Comparison of ENCODE assay signal across 22 cellular contexts in the genomic region with DNA sequence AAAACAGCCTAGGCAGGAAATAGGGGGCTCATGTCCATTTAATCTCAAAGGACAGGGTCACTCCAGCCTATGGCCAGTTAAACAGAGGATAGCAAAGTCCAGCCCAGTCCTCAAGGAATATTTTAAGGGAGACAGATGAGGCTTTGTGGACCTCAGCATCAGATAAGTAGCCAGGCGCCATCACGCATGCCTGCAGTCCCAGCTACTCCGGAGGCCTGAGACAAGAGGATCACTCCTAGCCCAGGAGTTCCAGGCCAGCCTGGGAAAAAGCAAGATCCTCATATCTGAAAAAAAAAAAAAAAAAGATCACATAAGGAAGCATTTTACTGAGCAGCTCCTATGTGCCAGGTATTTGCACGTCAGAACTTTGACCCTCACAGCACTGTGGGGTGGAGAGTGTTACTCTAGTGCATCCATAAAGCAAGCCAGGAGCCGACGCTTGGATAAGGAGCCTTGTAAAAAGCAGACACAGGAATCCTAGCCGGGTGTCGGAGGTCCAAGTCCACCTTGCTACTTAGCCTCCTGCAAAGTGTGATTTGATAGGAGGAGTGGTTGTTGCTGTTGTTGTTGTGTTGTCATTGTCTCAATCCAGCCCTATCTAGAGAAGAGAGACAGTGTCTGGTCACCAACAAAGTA.
"Had no signal": no experiment of that assay in that cellular context is flagged by ENCODE, and none has a peak within 500 bp of the region (broad histone marks: within the 10 kb centered on the region; RNA-seq: fewer than 3 reads in every experiment).

No MANE protein-coding gene starts in this region.

- H3K4me1 ChIP-seq: tibial nerve had no signal

- H3K4me3 ChIP-seq: body of pancreas, coronary artery, tibial nerve, uterus had no signal

- H3K27me3 Mint-ChIP-seq: activated naive CD8-positive, alpha-beta T cell; naive thymus-derived CD8-positive, alpha-beta T cell had no signal

- H3K4me1 Mint-ChIP-seq: mesothelial cell of epicardium; naive thymus-derived CD8-positive, alpha-beta T cell had no signal

- H3K27me3 ChIP-seq: body of pancreas, tibial nerve, uterus had no signal

- H3K9me3 ChIP-seq: body of pancreas, tibial nerve, uterus had no signal

- H3K27ac ChIP-seq: body of pancreas, coronary artery, tibial nerve, uterus had no signal

- H3K27ac Mint-ChIP-seq: activated naive CD8-positive, alpha-beta T cell; effector memory CD8-positive, alpha-beta T cell; mesothelial cell of epicardium; naive thymus-derived CD8-positive, alpha-beta T cell; T-helper 1 cell treated with Interleukin-12 subunit alpha and Interleukin-12 subunit beta and Interleukin-4 antibody, amounts not matched to agents 30 μg/mL and 1 μg/mL, for 36 hours had no signal

- H3K36me3 Mint-ChIP-seq: activated naive CD8-positive, alpha-beta T cell; mesothelial cell of epicardium; naive thymus-derived CD8-positive, alpha-beta T cell had no signal

- DNase-seq: activated CD4-positive, alpha-beta T cell treated with anti-CD3 and anti-CD28 coated beads for 4 hours; activated CD4-positive, alpha-beta T cell treated with anti-CD3 and anti-CD28 coated beads, Interleukin-2, amount 50 U/mL, for 4 hours; activated effector memory CD4-positive, alpha-beta T cell treated with Interleukin-2 at 50 U/mL for 16 hours; activated naive CD4-positive, alpha-beta T cell treated with Interleukin-2 at 50 U/mL for 16 hours; activated T-cell treated with anti-CD3 and anti-CD28 coated beads for 4 hours; aorta; body of pancreas; cerebellar nuclear complex; effector memory CD8-positive, alpha-beta T cell; foreskin fibroblast; head of caudate nucleus; mammary epithelial cell; naive thymus-derived CD8-positive, alpha-beta T cell; stimulated activated CD4-positive, alpha-beta T cell treated with anti-CD3 and anti-CD28 coated beads, Interleukin-2, amount 100 ng/mL, for 48 hours; stimulated activated naive CD4-positive, alpha-beta T cell treated with Interleukin-2 at 50 U/mL for 16 hours; T-helper 9 cell; uterus had no signal

- H3K4me3 Mint-ChIP-seq: activated naive CD8-positive, alpha-beta T cell; effector memory CD8-positive, alpha-beta T cell; mesothelial cell of epicardium; naive thymus-derived CD8-positive, alpha-beta T cell; T-helper 1 cell treated with Interleukin-12 subunit alpha and Interleukin-12 subunit beta and Interleukin-4 antibody, amounts not matched to agents 30 μg/mL and 1 μg/mL, for 36 hours had no signal

- H3K9me3 Mint-ChIP-seq: mesothelial cell of epicardium had no signal

- H3K36me3 ChIP-seq: tibial nerve, uterus had no signal
